In the genomic region with DNA sequence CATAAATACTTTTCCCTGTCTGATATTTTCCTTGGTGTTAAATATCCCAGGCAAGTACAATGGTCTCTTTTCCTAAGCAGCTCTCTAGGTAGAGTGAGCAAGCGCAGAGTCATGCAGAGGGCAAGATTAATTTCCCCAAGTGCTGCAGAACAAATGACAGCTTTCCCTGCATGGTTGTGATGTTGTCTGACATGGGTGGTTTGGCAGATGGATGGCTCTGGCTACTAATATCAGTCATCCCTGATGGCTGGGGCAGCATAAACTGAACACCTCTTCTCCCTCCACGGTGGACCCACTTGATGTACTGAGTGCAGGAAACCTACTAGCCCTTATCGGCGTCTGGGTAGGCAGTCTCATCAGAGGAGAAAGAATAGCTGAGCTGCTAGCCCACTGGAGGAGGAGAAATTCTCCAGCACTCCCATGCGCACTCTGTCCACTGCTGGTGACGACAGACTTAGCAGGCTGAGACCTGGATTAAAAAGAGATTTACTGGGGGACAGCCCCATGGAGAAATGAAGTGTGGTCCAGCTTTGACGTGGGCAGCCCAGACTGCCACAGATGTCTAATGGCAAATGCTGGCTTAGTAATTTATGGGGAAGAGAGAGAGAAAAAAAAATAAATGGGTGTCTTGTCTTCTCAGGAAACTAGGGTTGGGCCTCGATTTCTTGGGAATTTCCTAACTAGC, we compare ENCODE assay signal across 29 cellular contexts.
DNase-seq lines count a peak whose midpoint lies in the region; ATAC-seq, FAIRE-seq and TF ChIP-seq lines count a peak whose summit lies in the region.
"Had no signal": no experiment of that assay in that cellular context is flagged by ENCODE, and none has a peak within 500 bp of the region (broad histone marks: within the 10 kb centered on the region; RNA-seq: fewer than 3 reads in every experiment).

No MANE protein-coding gene starts in this region.

- no peaks in the 10 kb centered on the region for H3K36me3 ChIP-seq in endothelial cell of umbilical vein (ENCODE audit: control insufficient read depth in 2 of 2, extremely low read depth in 1 of 2, insufficient read depth in 2 of 2, low read length in 2 of 2)
- H3K36me3 ChIP-seq: BLaER1 treated with 17β-estradiol and CSF1 and Interleukin-3, amounts not matched to agents 10 nM and 100 nM; Peyer's patch; tibial nerve had no signal

- no peaks in the 10 kb centered on the region for H3K4me1 Mint-ChIP-seq in activated naive CD4-positive, alpha-beta T cell treated with anti-CD3 and anti-CD28 coated beads, Interleukin-2, amount 10 ng/mL, durations not matched to agents 7 days and 5 days

- CTCF ChIA-PET in endothelial cell of umbilical vein (lab: Charles Lee): interaction anchor here (0.7 to 2.5 kb wide), 6 partner anchors 11 to 175 kb away, joined by 3 to 7 read pairs (median 4); no protein-coding TSS in a partner anchor
- CTCF ChIA-PET in activated naive CD4-positive, alpha-beta T cell treated with anti-CD3 and anti-CD28 coated beads, Interleukin-2, amount 10 ng/mL, durations not matched to agents 7 days and 5 days (lab: Charles Lee): no interaction called here

- H3K27ac ChIP-seq in endothelial cell of umbilical vein (ENCODE audit: insufficient read depth, low read depth, low read length): peak overlapping the region; percentile 65
- H3K27ac ChIP-seq: BLaER1 treated with 17β-estradiol and CSF1 and Interleukin-3, amounts not matched to agents 10 nM and 100 nM; epithelial cell of prostate; Peyer's patch; SJSA1; tibial nerve had no signal

- H3K9me3 ChIP-seq in endothelial cell of umbilical vein (replicated peaks; ENCODE audit: control insufficient read depth, insufficient read depth, low read length): no peaks in the 10 kb centered on the region
- H3K9me3 ChIP-seq: BLaER1 treated with 17β-estradiol and CSF1 and Interleukin-3, amounts not matched to agents 10 nM and 100 nM; Peyer's patch; SJSA1; tibial nerve had no signal

- peak; percentile 39 for DNase-seq in A172 (ENCODE audit: low spot score)
- DNase-seq in HT1080 (ENCODE audit: low read depth): peak; percentile 42
- no peak for DNase-seq in endothelial cell of umbilical vein (ENCODE audit: low read depth, low spot score)
- peak; percentile 23 for DNase-seq in left kidney (ENCODE audit: low read depth, low spot score)
- DNase-seq in activated naive CD4-positive, alpha-beta T cell treated with anti-CD3 and anti-CD28 coated beads, Interleukin-2, amount 10 ng/mL, durations not matched to agents 7 days and 5 days: no peak
- no peak for DNase-seq in stimulated activated naive CD8-positive, alpha-beta T cell treated with anti-CD3 and anti-CD28 coated beads, Interleukin-15, Interleukin-2, amounts not matched to agents 100 U/mL and 50 U/mL, for 24 hours
- DNase-seq: activated effector memory CD4-positive, alpha-beta T cell treated with Interleukin-2 at 50 U/mL for 16 hours; activated naive CD8-positive, alpha-beta T cell treated with anti-CD3 and anti-CD28 coated beads for 36 hours; COR-L47; DMS53; effector CD4-positive, alpha-beta T cell; head of caudate nucleus; left cardiac atrium; mesendoderm; naive thymus-derived CD8-positive, alpha-beta T cell; NCI-H1092; NCI-H1930; NCI-H526 treated with DMSO at 0.1 percent for 48 hours; Peyer's patch; stimulated activated CD4-positive, alpha-beta T cell treated with anti-CD3 and anti-CD28 coated beads, Interleukin-2, amount 100 ng/mL, for 24 hours had no signal

- H3K27me3 ChIP-seq in endothelial cell of umbilical vein (ENCODE audit: control insufficient read depth in 2 of 2, insufficient read depth in 2 of 2, low read length in 2 of 2): no peaks in the 10 kb centered on the region
- H3K27me3 ChIP-seq: BLaER1 treated with 17β-estradiol and CSF1 and Interleukin-3, amounts not matched to agents 10 nM and 100 nM; Peyer's patch; SJSA1; tibial nerve had no signal

- H3K4me2 ChIP-seq in endothelial cell of umbilical vein (ENCODE audit: insufficient read depth, low read length): peak overlapping the region; percentile 37
- H3K4me2 ChIP-seq: BLaER1 treated with 17β-estradiol and CSF1 and Interleukin-3, amounts not matched to agents 10 nM and 100 nM had no signal

- intact Hi-C loops in endothelial cell of umbilical vein (cut with micrococcal nuclease): no loop called here

- no TSS peak for BruUV-seq in endothelial cell of umbilical vein (replicated peaks; lab: Mats Ljungman, UMichigan)

- H3K27me3 Mint-ChIP-seq in activated naive CD4-positive, alpha-beta T cell treated with anti-CD3 and anti-CD28 coated beads, Interleukin-2, amount 10 ng/mL, durations not matched to agents 7 days and 5 days: peaks cover 7% of the 10 kb centered on the region

- peaks cover 30% of the 10 kb centered on the region for H3K79me2 ChIP-seq in endothelial cell of umbilical vein (ENCODE audit: control insufficient read depth, insufficient read depth, low read length)

- no peak overlapping the region for H3K27ac Mint-ChIP-seq in activated naive CD4-positive, alpha-beta T cell treated with anti-CD3 and anti-CD28 coated beads, Interleukin-2, amount 10 ng/mL, durations not matched to agents 7 days and 5 days
- H3K27ac Mint-ChIP-seq: activated naive CD8-positive, alpha-beta T cell treated with anti-CD3 and anti-CD28 coated beads for 36 hours; IgD-negative memory B cell had no signal

- peak; percentile 76 for FAIRE-seq in endothelial cell of umbilical vein (lab: Jason Lieb, UNC)
- FAIRE-seq: G401.6, H1 had no signal

- H3K9ac ChIP-seq in endothelial cell of umbilical vein (replicated peaks; ENCODE audit: extremely low read depth, insufficient read depth, low read length): no peak overlapping the region
- H3K9ac ChIP-seq: BLaER1 treated with 17β-estradiol and CSF1 and Interleukin-3, amounts not matched to agents 10 nM and 100 nM had no signal

- TF ChIP-seq POLR2A in endothelial cell of umbilical vein (IDR thresholded peaks at IDR 0.05; ENCODE audit: low read depth, low read length): no peak

- dilution Hi-C loops in endothelial cell of umbilical vein (cut with MboI; ENCODE audit: extremely low pct_ligation_motif_present, low sequenced_read_pairs): no loop called here

- no peak overlapping the region for H3K4me3 Mint-ChIP-seq in activated naive CD4-positive, alpha-beta T cell treated with anti-CD3 and anti-CD28 coated beads, Interleukin-2, amount 10 ng/mL, durations not matched to agents 7 days and 5 days
- H3K4me3 Mint-ChIP-seq: activated naive CD8-positive, alpha-beta T cell treated with anti-CD3 and anti-CD28 coated beads for 36 hours; IgD-negative memory B cell; naive thymus-derived CD8-positive, alpha-beta T cell had no signal

- H3K4me3 ChIP-seq in endothelial cell of umbilical vein (replicated peaks in 1 of 3; ENCODE audit: insufficient read depth in 1 of 3, low read depth in 1 of 3, low read length in 3 of 3): no peak overlapping the region
- H3K4me3 ChIP-seq: BLaER1 treated with 17β-estradiol and CSF1 and Interleukin-3, amounts not matched to agents 10 nM and 100 nM; Peyer's patch; SJSA1; tibial nerve had no signal

- no peaks in the 10 kb centered on the region for H3K36me3 Mint-ChIP-seq in activated naive CD4-positive, alpha-beta T cell treated with anti-CD3 and anti-CD28 coated beads, Interleukin-2, amount 10 ng/mL, durations not matched to agents 7 days and 5 days
- H3K36me3 Mint-ChIP-seq: activated naive CD8-positive, alpha-beta T cell treated with anti-CD3 and anti-CD28 coated beads for 36 hours; IgD-negative memory B cell; naive thymus-derived CD8-positive, alpha-beta T cell had no signal

- POLR2A ChIA-PET in endothelial cell of umbilical vein (lab: Charles Lee): no interaction called here

- no peaks in the 10 kb centered on the region for H3K9me3 Mint-ChIP-seq in activated naive CD4-positive, alpha-beta T cell treated with anti-CD3 and anti-CD28 coated beads, Interleukin-2, amount 10 ng/mL, durations not matched to agents 7 days and 5 days
- H3K9me3 Mint-ChIP-seq: activated naive CD8-positive, alpha-beta T cell treated with anti-CD3 and anti-CD28 coated beads for 36 hours; naive thymus-derived CD8-positive, alpha-beta T cell had no signal

- H3K9me1 ChIP-seq in endothelial cell of umbilical vein (replicated peaks; ENCODE audit: control insufficient read depth, extremely low read depth, insufficient read depth, low read length): no peaks in the 10 kb centered on the region

- peaks cover 35% of the 10 kb centered on the region for H3K4me1 ChIP-seq in endothelial cell of umbilical vein (ENCODE audit: control insufficient read depth, extremely low read depth, insufficient read depth, low read length)
- H3K4me1 ChIP-seq: Peyer's patch had no signal

- ATAC-seq in GM21360 (IDR thresholded peaks at IDR 0.05; ENCODE audit: unreplicated experiment): no peak
- no peak for ATAC-seq in stimulated activated naive CD8-positive, alpha-beta T cell treated with anti-CD3 and anti-CD28 coated beads, Interleukin-15, Interleukin-2, amounts not matched to agents 100 U/mL and 50 U/mL, for 24 hours
- ATAC-seq in HG03442 (IDR thresholded peaks at IDR 0.05; ENCODE audit: unreplicated experiment): no peak
- ATAC-seq: naive thymus-derived CD8-positive, alpha-beta T cell had no signal

- H4K20me1 ChIP-seq in endothelial cell of umbilical vein (replicated peaks; ENCODE audit: control insufficient read depth, extremely low read depth, insufficient read depth, low read length): no peaks in the 10 kb centered on the region
- H4K20me1 ChIP-seq: BLaER1 treated with 17β-estradiol and CSF1 and Interleukin-3, amounts not matched to agents 10 nM and 100 nM had no signal

- no peak for TF ChIP-seq CTCF in endothelial cell of umbilical vein (IDR thresholded peaks at IDR 0.05; ENCODE audit: extremely low read depth in 1 of 2, insufficient read depth in 1 of 2, low read depth in 1 of 2, low read length in 2 of 2)

- no peak overlapping the region for H2AFZ ChIP-seq in endothelial cell of umbilical vein (ENCODE audit: low read depth, low read length)

TF ChIP-seq in endothelial cell of umbilical vein, 7 proteins besides CTCF, POLR2A, EP300 and RAD21:
- TF ChIP-seq, protein P1, sequence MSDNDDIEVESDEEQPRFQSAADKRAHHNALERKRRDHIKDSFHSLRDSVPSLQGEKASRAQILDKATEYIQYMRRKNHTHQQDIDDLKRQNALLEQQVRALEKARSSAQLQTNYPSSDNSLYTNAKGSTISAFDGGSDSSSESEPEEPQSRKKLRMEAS (IDR thresholded peaks at IDR 0.05; ENCODE audit: insufficient read depth, insufficient read length): no peak
- no peak for TF ChIP-seq GATA2 (IDR thresholded peaks at IDR 0.05; ENCODE audit: insufficient read depth, insufficient read length, low read depth, low read length)
- no peak for TF ChIP-seq JUN (IDR thresholded peaks at IDR 0.05; ENCODE audit: borderline replicate concordance, insufficient read depth, insufficient read length, low read depth)
- TF ChIP-seq MYC (IDR thresholded peaks at IDR 0.05; ENCODE audit: low read depth, low read length): no peak
- no peak for TF ChIP-seq POLR2AphosphoS5 (IDR thresholded peaks at IDR 0.05; ENCODE audit: insufficient read depth, low read depth, low read length)
- TF ChIP-seq FOS (IDR thresholded peaks at IDR 0.05; ENCODE audit: borderline replicate concordance, insufficient read depth, low read length): no peak
- no peak for TF ChIP-seq EZH2 (IDR thresholded peaks at IDR 0.05; ENCODE audit: borderline replicate concordance, low read depth, low read length, severe bottlenecking)

Comparison
In these comparisons a context has a peak if more than half of its experiments do, and no peak if none do; other contexts are left out.
1. DNase-seq: peak in A172 (single experiment), HT1080 (single experiment) and left kidney (single experiment); none in endothelial cell of umbilical vein (single experiment), activated naive CD4-positive, alpha-beta T cell treated with anti-CD3 and anti-CD28 coated beads, Interleukin-2, amount 10 ng/mL, durations not matched to agents 7 days and 5 days (single experiment) and stimulated activated naive CD8-positive, alpha-beta T cell treated with anti-CD3 and anti-CD28 coated beads, Interleukin-15, Interleukin-2, amounts not matched to agents 100 U/mL and 50 U/mL, for 24 hours (single experiment).